Comparison of ENCODE assay signal across 8 cellular contexts in the genomic region with DNA sequence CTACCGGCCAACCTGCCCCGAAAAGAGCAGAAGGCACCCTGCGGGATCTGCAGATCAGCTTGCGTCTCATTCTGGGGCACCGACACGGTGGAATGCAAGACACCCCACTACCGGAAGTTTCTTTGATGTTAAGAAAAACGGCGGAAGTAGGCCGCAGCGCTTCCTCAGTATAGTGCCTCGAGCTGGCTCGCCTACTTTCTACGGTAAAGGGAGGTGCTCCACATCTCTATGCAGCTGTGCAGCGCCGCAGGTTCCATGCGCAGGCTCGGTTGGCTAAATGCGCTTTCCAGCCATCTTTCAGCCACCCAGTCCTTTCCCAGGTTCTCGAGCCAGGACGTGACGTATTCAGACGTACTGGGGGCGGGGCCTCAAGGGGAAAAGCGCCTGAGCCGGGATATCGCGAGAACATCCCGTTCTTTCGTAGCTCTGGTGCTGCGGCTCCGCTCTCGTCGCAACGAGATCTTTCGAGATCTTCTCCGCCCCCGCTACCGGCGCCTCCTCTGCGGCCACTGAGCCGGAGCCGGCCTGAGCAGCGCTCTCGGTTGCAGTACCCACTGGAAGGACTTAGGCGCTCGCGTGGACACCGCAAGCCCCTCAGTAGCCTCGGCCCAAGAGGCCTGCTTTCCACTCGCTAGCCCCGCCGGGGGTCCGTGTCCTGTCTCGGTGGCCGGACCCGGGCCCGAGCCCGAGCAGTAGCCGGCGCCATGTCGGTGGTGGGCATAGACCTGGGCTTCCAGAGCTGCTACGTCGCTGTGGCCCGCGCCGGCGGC.
DNase-seq lines count a peak whose midpoint lies in the region; ATAC-seq and TF ChIP-seq lines count a peak whose summit lies in the region.

Gene HSPA4 (plus strand): TSS at position 467 of the 770 bp plus-strand sequence. CDS start 238 bp downstream, at position 705.

- peak within 1 kb of the TSS; percentile 98 for H3K4me3 ChIP-seq in AG09309 (ENCODE audit: control insufficient read depth, low read depth, low read length)

- peak within 1 kb of the TSS; percentile 91 for H3K4me3 Mint-ChIP-seq in central memory CD8-positive, alpha-beta T cell

- peak within 1 kb of the TSS; percentile 97 for H3K27ac Mint-ChIP-seq in central memory CD8-positive, alpha-beta T cell (ENCODE audit: low read depth)

- peak; percentile 94 for DNase-seq in AG09309 (ENCODE audit: low read depth)
- DNase-seq in NCI-H446 (lab: John Stamatoyannopoulos, UW), result peak; percentile 95 to 98
- peak; percentile 95 for DNase-seq in activated CD4-positive, CD25-positive, alpha-beta regulatory T cell treated with anti-CD3 and anti-CD28 coated beads, Interleukin-2, amount 50 U/mL, for 16 hours (ENCODE audit: low read depth, low spot score)
- peak; percentile 92 to 97 for DNase-seq in central memory CD8-positive, alpha-beta T cell (ENCODE audit: low spot score in 2 of 2)
- DNase-seq in iris pigment epithelial cell (ENCODE audit: low read depth), result peak; percentile 98
- peak; percentile 93 to 95 for DNase-seq in stimulated activated CD4-positive, alpha-beta T cell treated with anti-CD3 and anti-CD28 coated beads, Interleukin-12 subunit alpha, Interleukin-12 subunit beta, amount 100 ng/mL, for 24 hours (ENCODE audit: low read depth in 2 of 2)

- no peaks in the 10 kb centered on the region for H3K9me3 Mint-ChIP-seq in central memory CD8-positive, alpha-beta T cell

- TF ChIP-seq CTCF in AG09309 (IDR thresholded peaks at IDR 0.05; ENCODE audit: control insufficient read depth, insufficient read depth, low read depth, low read length, missing control alignments), result no peak

- H3K4me1 Mint-ChIP-seq in central memory CD8-positive, alpha-beta T cell, result peaks cover 46% of the 10 kb centered on the region

- no peaks in the 10 kb centered on the region for H3K27me3 Mint-ChIP-seq in central memory CD8-positive, alpha-beta T cell

- ATAC-seq in GM19025 (IDR thresholded peaks at IDR 0.05; ENCODE audit: low read depth, unreplicated experiment), result peak; percentile 73
- peak; percentile 79 for ATAC-seq in HG03342 (IDR thresholded peaks at IDR 0.05; ENCODE audit: unreplicated experiment)
- peak; percentile 85 for ATAC-seq in central memory CD8-positive, alpha-beta T cell (replicated peaks; ENCODE audit: extremely low read depth, poor library complexity, severe bottlenecking)

- peaks cover 24% of the 10 kb centered on the region for H3K36me3 Mint-ChIP-seq in central memory CD8-positive, alpha-beta T cell (ENCODE audit: insufficient read depth)

Comparison
In these comparisons a context has a peak if more than half of its experiments do, and no peak if none do; other contexts are left out.
1. Peak in every context shown above with its lines: DNase-seq, ATAC-seq and H3K4me3 ChIP-seq.